In genomic region chr11:114276077-114276476, GRCh38 we compare ENCODE assay signal across 16 cellular contexts. TPM values are rescaled to one million over a fixed set of nuclear protein-coding genes. Genes with fewer than 3 reads are reported as not detected.
A peak's percentile ranks its signal among the peaks of the same experiment; 100 is the strongest.
DNase-seq lines count a peak whose midpoint lies in the region; ATAC-seq, FAIRE-seq and TF ChIP-seq lines count a peak whose summit lies in the region.
"Had no signal": no experiment of that assay in that cellular context is flagged by ENCODE, and none has a peak within 500 bp of the region (broad histone marks: within the 10 kb centered on the region; RNA-seq: fewer than 3 reads in every experiment).

No MANE protein-coding gene starts in this region.

- no peak overlapping the region for H3K4me3 ChIP-seq in coronary artery
- H3K4me3 ChIP-seq: BLaER1 had no signal

- no peak for FAIRE-seq in RCC 7860 (lab: Jason Lieb, UNC)
- FAIRE-seq: H1 had no signal

- peak; percentile 19 for DNase-seq in activated CD8-positive, alpha-beta memory T cell treated with anti-CD3 and anti-CD28 coated beads, Interleukin-2, amount 10 ng/mL, durations not matched to agents 7 days and 5 days
- no peak for DNase-seq in activated CD8-positive, alpha-beta memory T cell treated with anti-CD3 and anti-CD28 coated beads, Interleukin-2, amount 50 U/mL, for 48 hours
- peak; percentile 68 for DNase-seq in coronary artery (ENCODE audit: low spot score)
- peak; percentile 50 for DNase-seq in islet precursor cell
- DNase-seq in type B pancreatic cell (ENCODE audit: extremely low spot score, unreplicated experiment) = peak; percentile 31
- no peak for DNase-seq in activated naive CD8-positive, alpha-beta T cell treated with anti-CD3 and anti-CD28 coated beads, Interleukin-2, amount 50 U/mL, for 24 hours
- no peak for DNase-seq in RCC 7860 (ENCODE audit: low spot score)
- DNase-seq: 8988T; Calu3; CD8-positive, alpha-beta T cell; DMS79 treated with DMSO at 0.1 percent for 48 hours; GF-D8; H9 had no signal

- no peak for ATAC-seq in activated CD8-positive, alpha-beta memory T cell treated with anti-CD3 and anti-CD28 coated beads, Interleukin-2, amount 10 ng/mL, durations not matched to agents 7 days and 5 days
- no peak for ATAC-seq in activated naive CD8-positive, alpha-beta T cell treated with anti-CD3 and anti-CD28 coated beads, Interleukin-2, amount 50 U/mL, for 24 hours
- ATAC-seq in GM19328 (IDR thresholded peaks at IDR 0.05; ENCODE audit: unreplicated experiment) = no peak
- ATAC-seq: CD8-positive, alpha-beta T cell had no signal

- no peak overlapping the region for H3K4me3 Mint-ChIP-seq in activated CD8-positive, alpha-beta memory T cell treated with anti-CD3 and anti-CD28 coated beads, Interleukin-2, amount 10 ng/mL, durations not matched to agents 7 days and 5 days
- no peak overlapping the region for H3K4me3 Mint-ChIP-seq in type B pancreatic cell
- no peak overlapping the region for H3K4me3 Mint-ChIP-seq in activated naive CD8-positive, alpha-beta T cell treated with anti-CD3 and anti-CD28 coated beads, Interleukin-2, amount 50 U/mL, for 24 hours
- H3K4me3 Mint-ChIP-seq: CD8-positive, alpha-beta T cell; H9 had no signal

- peaks cover 45% of the 10 kb centered on the region for H3K27me3 Mint-ChIP-seq in activated CD8-positive, alpha-beta memory T cell treated with anti-CD3 and anti-CD28 coated beads, Interleukin-2, amount 10 ng/mL, durations not matched to agents 7 days and 5 days
- peaks cover 39% of the 10 kb centered on the region for H3K27me3 Mint-ChIP-seq in type B pancreatic cell
- H3K27me3 Mint-ChIP-seq in activated naive CD8-positive, alpha-beta T cell treated with anti-CD3 and anti-CD28 coated beads, Interleukin-2, amount 50 U/mL, for 24 hours = peaks cover 32% of the 10 kb centered on the region

- peak overlapping the region in 1 of 2 donors; percentile 49 for H3K27ac ChIP-seq in coronary artery
- H3K27ac ChIP-seq: BLaER1 had no signal

- H3K4me1 Mint-ChIP-seq in activated CD8-positive, alpha-beta memory T cell treated with anti-CD3 and anti-CD28 coated beads, Interleukin-2, amount 10 ng/mL, durations not matched to agents 7 days and 5 days = no peaks in the 10 kb centered on the region
- peaks cover 5% of the 10 kb centered on the region for H3K4me1 Mint-ChIP-seq in type B pancreatic cell (ENCODE audit: unreplicated experiment)
- H3K4me1 Mint-ChIP-seq in activated naive CD8-positive, alpha-beta T cell treated with anti-CD3 and anti-CD28 coated beads, Interleukin-2, amount 50 U/mL, for 24 hours = no peaks in the 10 kb centered on the region

- no peak for TF ChIP-seq CTCF in coronary artery (IDR thresholded peaks at IDR 0.05)
- TF ChIP-seq CTCF in type B pancreatic cell (conservative IDR thresholded peaks at IDR 0.05) = no peak

- no peaks in the 10 kb centered on the region for H3K9me3 Mint-ChIP-seq in activated CD8-positive, alpha-beta memory T cell treated with anti-CD3 and anti-CD28 coated beads, Interleukin-2, amount 10 ng/mL, durations not matched to agents 7 days and 5 days (ENCODE audit: low read depth)
- H3K9me3 Mint-ChIP-seq in type B pancreatic cell = no peaks in the 10 kb centered on the region
- H3K9me3 Mint-ChIP-seq in activated naive CD8-positive, alpha-beta T cell treated with anti-CD3 and anti-CD28 coated beads, Interleukin-2, amount 50 U/mL, for 24 hours = no peaks in the 10 kb centered on the region
- H3K9me3 Mint-ChIP-seq: CD8-positive, alpha-beta T cell; H9 had no signal

- H3K27ac Mint-ChIP-seq in activated CD8-positive, alpha-beta memory T cell treated with anti-CD3 and anti-CD28 coated beads, Interleukin-2, amount 10 ng/mL, durations not matched to agents 7 days and 5 days = no peak overlapping the region
- H3K27ac Mint-ChIP-seq in type B pancreatic cell = no peak overlapping the region
- H3K27ac Mint-ChIP-seq in activated naive CD8-positive, alpha-beta T cell treated with anti-CD3 and anti-CD28 coated beads, Interleukin-2, amount 50 U/mL, for 24 hours = no peak overlapping the region
- H3K27ac Mint-ChIP-seq: CD8-positive, alpha-beta T cell; H9 had no signal

- H3K36me3 Mint-ChIP-seq in activated CD8-positive, alpha-beta memory T cell treated with anti-CD3 and anti-CD28 coated beads, Interleukin-2, amount 10 ng/mL, durations not matched to agents 7 days and 5 days = no peaks in the 10 kb centered on the region
- no peaks in the 10 kb centered on the region for H3K36me3 Mint-ChIP-seq in type B pancreatic cell
- no peaks in the 10 kb centered on the region for H3K36me3 Mint-ChIP-seq in activated naive CD8-positive, alpha-beta T cell treated with anti-CD3 and anti-CD28 coated beads, Interleukin-2, amount 50 U/mL, for 24 hours (ENCODE audit: low read depth)
- H3K36me3 Mint-ChIP-seq: CD8-positive, alpha-beta T cell had no signal

- CTCF ChIA-PET in activated CD8-positive, alpha-beta memory T cell treated with anti-CD3 and anti-CD28 coated beads, Interleukin-2, amount 10 ng/mL, durations not matched to agents 7 days and 5 days (lab: Charles Lee) = interaction anchor here (1.4 kb wide), 2 partner anchors 12 to 13 kb away, joined by 3 to 5 read pairs; no protein-coding TSS in a partner anchor

RNA-seq across cellular contexts. Expression of gene NNMT, which starts 20.1 kb away (rescaled TPM):
- total RNA-seq in activated CD8-positive, alpha-beta memory T cell treated with anti-CD3 and anti-CD28 coated beads, Interleukin-2, amount 10 ng/mL, durations not matched to agents 7 days and 5 days = not detected
- 0.64 and 2.8 TPM in 2 replicates for total RNA-seq in type B pancreatic cell (ENCODE audit: low replicate concordance)
- total RNA-seq: CD8-positive, alpha-beta T cell; H1; H9 had no signal

Comparison
In these comparisons a context has a peak if more than half of its experiments do, and no peak if none do; other contexts are left out.
1. DNase-seq: peak in activated CD8-positive, alpha-beta memory T cell treated with anti-CD3 and anti-CD28 coated beads, Interleukin-2, amount 10 ng/mL, durations not matched to agents 7 days and 5 days (single experiment), coronary artery (single experiment), islet precursor cell (single experiment) and type B pancreatic cell (single experiment); none in activated CD8-positive, alpha-beta memory T cell treated with anti-CD3 and anti-CD28 coated beads, Interleukin-2, amount 50 U/mL, for 48 hours (single experiment), activated naive CD8-positive, alpha-beta T cell treated with anti-CD3 and anti-CD28 coated beads, Interleukin-2, amount 50 U/mL, for 24 hours (single experiment) and RCC 7860 (single experiment).